17 cellular contexts compared by ENCODE assay signal in the genomic region with DNA sequence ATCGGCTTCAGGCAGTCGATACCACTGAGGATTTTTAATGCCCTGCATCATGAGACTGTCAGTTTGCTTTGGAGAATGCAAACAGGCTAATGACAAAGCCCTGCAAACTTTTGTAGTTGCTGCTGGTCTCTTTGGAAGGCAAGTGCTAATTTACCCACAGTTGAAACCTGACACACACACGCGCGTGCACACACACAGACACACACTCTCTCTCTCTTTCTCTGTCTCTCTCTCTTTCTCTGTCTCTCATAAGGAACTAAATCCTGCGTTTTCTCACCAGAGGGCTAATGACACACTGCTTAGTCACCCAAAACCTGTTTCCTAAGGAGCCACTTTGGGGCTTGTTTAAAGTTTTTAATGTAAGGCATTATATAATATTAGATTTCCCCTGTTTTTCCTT.
DNase-seq lines count a peak whose midpoint lies in the region; ATAC-seq and TF ChIP-seq lines count a peak whose summit lies in the region.
"Had no signal": no experiment of that assay in that cellular context is flagged by ENCODE, and none has a peak within 500 bp of the region (broad histone marks: within the 10 kb centered on the region; RNA-seq: fewer than 3 reads in every experiment).

No MANE protein-coding gene starts in this region.

- H3K79me2 ChIP-seq in mammary epithelial cell (ENCODE audit: insufficient read depth, low read length) (no peaks in the 10 kb centered on the region), Karpas-422 (ENCODE audit: low read length) (no peaks in the 10 kb centered on the region)

- no TSS peak for BruUV-seq in mammary epithelial cell (replicated peaks; lab: Mats Ljungman, UMichigan)

- CTCF ChIA-PET in mammary epithelial cell (lab: Charles Lee; ENCODE audit: low non-redundant PET), result no interaction called here

- no peak overlapping the region for H3K4me3 ChIP-seq in mammary epithelial cell (replicated peaks in 1 of 3; ENCODE audit: insufficient read depth in 1 of 3, low read depth in 2 of 3, low read length in 3 of 3)
- H3K4me3 ChIP-seq in Karpas-422 (ENCODE audit: low read length), result no peak overlapping the region
- H3K4me3 ChIP-seq: heart left ventricle, stomach had no signal

- ATAC-seq in HG02973 (IDR thresholded peaks at IDR 0.05; ENCODE audit: unreplicated experiment), result no peak
- ATAC-seq: heart left ventricle, Right ventricle myocardium inferior had no signal

- intact Hi-C loops in mammary epithelial cell (cut with micrococcal nuclease), result no loop called here

- in situ Hi-C loops in mammary epithelial cell (cut with MboI; ENCODE audit: low sequenced_read_pairs in 2 of 2), result no loop called here

- no peaks in the 10 kb centered on the region for H4K20me1 ChIP-seq in mammary epithelial cell (ENCODE audit: insufficient read depth, low read length)
- peaks cover 5% of the 10 kb centered on the region; the same call in 1 of the 2 replicates for H4K20me1 ChIP-seq in Karpas-422 (ENCODE audit: insufficient read depth, low read depth, low read length)

- WGBS in mammary epithelial cell (ENCODE audit: low coverage, missing lambda C conversion rate), result 36% methylated on average over 6 of the region's 6 CpGs

- no peak for TF ChIP-seq CTCF in mammary epithelial cell (conservative IDR thresholded peaks at IDR 0.05 in 1 of 2, IDR thresholded peaks at IDR 0.05 in 1 of 2; ENCODE audit: extremely low read depth in 1 of 2, insufficient read depth in 1 of 2, low read depth in 1 of 2, low read length in 2 of 2)

- H3K9me2 ChIP-seq in Karpas-422 (replicated peaks; ENCODE audit: insufficient read depth, low read length), result no peaks in the 10 kb centered on the region

- H3K4me1 ChIP-seq in mammary epithelial cell (ENCODE audit: insufficient read depth, low read length) (peaks cover 39% of the 10 kb centered on the region), Karpas-422 (ENCODE audit: low read length) (peaks cover 9% of the 10 kb centered on the region)
- H3K4me1 ChIP-seq: heart left ventricle had no signal

- H3K36me3 ChIP-seq in mammary epithelial cell (ENCODE audit: insufficient read depth, low read length) (no peaks in the 10 kb centered on the region), Karpas-422 (ENCODE audit: insufficient read depth, low read length) (no peaks in the 10 kb centered on the region)
- H3K36me3 ChIP-seq: heart left ventricle, stomach, WERI-Rb-1 had no signal

- H3K4me2 ChIP-seq in mammary epithelial cell (ENCODE audit: insufficient read depth, low read depth, low read length) (peak overlapping the region; percentile 39), Karpas-422 (ENCODE audit: low read depth, low read length, poor library complexity, severe bottlenecking) (no peak overlapping the region)

- H3K27me3 ChIP-seq in mammary epithelial cell (ENCODE audit: insufficient read depth, low read length) (no peaks in the 10 kb centered on the region), Karpas-422 (ENCODE audit: low read length) (no peaks in the 10 kb centered on the region)
- H3K27me3 ChIP-seq: heart left ventricle, stomach had no signal

- H3K27ac ChIP-seq in mammary epithelial cell (ENCODE audit: insufficient read depth, low read depth, low read length), result peak overlapping the region; percentile 85
- H3K27ac ChIP-seq in Karpas-422 (ENCODE audit: low read length), result no peak overlapping the region
- H3K27ac ChIP-seq: heart left ventricle, stomach, WERI-Rb-1 had no signal

- DNase-seq in DMS53 treated with DMSO at 0.1 percent for 48 hours (lab: John Stamatoyannopoulos, UW; ENCODE audit: unreplicated experiment) (peak; percentile 50), LHCN-M2 (ENCODE audit: low read depth) (peak; percentile 66), mammary epithelial cell (peak; percentile 89), left kidney (ENCODE audit: low read depth, low spot score) (peak; percentile 46), NCI-H187 treated with DMSO at 0.1 percent for 48 hours (lab: John Stamatoyannopoulos, UW) (no peak), Karpas-422 (no peak), cerebellar cortex (ENCODE audit: low spot score) (no peak)
- DNase-seq: activated CD8-positive, alpha-beta memory T cell treated with anti-CD3 and anti-CD28 coated beads, Interleukin-2, amount 50 U/mL, for 4 hours; C1 segment of cervical spinal cord; dermis blood vessel endothelial cell; heart left ventricle; posterior cingulate gyrus; stimulated activated CD4-positive, alpha-beta T cell treated with anti-CD3 and anti-CD28 coated beads, Interleukin-4, amount 100 ng/mL, for 4 hours; stomach; WERI-Rb-1 had no signal

- dilution Hi-C loops in mammary epithelial cell (cut with HindIII; ENCODE audit: low sequenced_read_pairs), result no loop called here

- no peaks in the 10 kb centered on the region for H3K9me3 ChIP-seq in mammary epithelial cell (replicated peaks; ENCODE audit: insufficient read depth, low read length)
- H3K9me3 ChIP-seq in Karpas-422 (ENCODE audit: low read length), result no peaks in the 10 kb centered on the region
- H3K9me3 ChIP-seq: heart left ventricle, stomach had no signal

- no peak overlapping the region for H3K9ac ChIP-seq in mammary epithelial cell (ENCODE audit: insufficient read depth, low read length)
- no peak overlapping the region for H3K9ac ChIP-seq in Karpas-422 (ENCODE audit: low read length)

- peak overlapping the region; percentile 2 for H2AFZ ChIP-seq in mammary epithelial cell (ENCODE audit: low read depth, low read length)
- H2AFZ ChIP-seq in Karpas-422 (ENCODE audit: low read length), result no peak overlapping the region

Comparison
In these comparisons a context has a peak if more than half of its experiments do, and no peak if none do; other contexts are left out.
1. DNase-seq: peak in DMS53 treated with DMSO at 0.1 percent for 48 hours (single experiment), LHCN-M2 (single experiment), mammary epithelial cell (single experiment) and left kidney (single experiment); none in NCI-H187 treated with DMSO at 0.1 percent for 48 hours (single experiment), Karpas-422 (single experiment) and cerebellar cortex (single experiment).